In genomic region chr2:240983361-240983995, GRCh38 we compare ENCODE assay signal across 8 cellular contexts. TPM values are rescaled to one million over a fixed set of nuclear protein-coding genes. Genes with fewer than 3 reads are reported as not detected.
DNase-seq lines count a peak whose midpoint lies in the region; ATAC-seq and TF ChIP-seq lines count a peak whose summit lies in the region.

No MANE protein-coding gene starts in this region.

- in situ Hi-C loops in T47D (cut with HindIII; ENCODE audit: low pct_unique_long_range_greater_than_20kb, low sequenced_read_pairs) = no loop called here

- no peak for ATAC-seq in GM18511 (IDR thresholded peaks at IDR 0.05; ENCODE audit: unreplicated experiment)

- WGBS in liver = 9% methylated on average over 45 of the region's 45 CpGs

- no peak overlapping the region for H3K27ac ChIP-seq in OCI-LY3 (ENCODE audit: low read length)
- no peak overlapping the region for H3K27ac ChIP-seq in liver (ENCODE audit: low read depth in 1 of 2, low read length in 2 of 2)

- H3K27me3 ChIP-seq in OCI-LY3 (ENCODE audit: low read depth, low read length) (no peaks in the 10 kb centered on the region), liver (ENCODE audit: control insufficient read depth in 4 of 4, insufficient read depth in 4 of 4, low read length in 3 of 4) (no peaks in the 10 kb centered on the region)

- H3K4me3 ChIP-seq in OCI-LY3 (ENCODE audit: low read length) (peak overlapping the region; percentile 43; the same call in 1 of the 2 replicates), liver (ENCODE audit: low read depth in 1 of 3, low read length in 3 of 3) (peak overlapping the region in 1 of 3 donors; percentile 48)

- no peak overlapping the region for H2AFZ ChIP-seq in OCI-LY3 (ENCODE audit: low read depth, low read length)

- peak overlapping the region; percentile 64 for H3K4me2 ChIP-seq in OCI-LY3 (ENCODE audit: low read length)

- DNase-seq in activated T-cell treated with anti-CD3 and anti-CD28 coated beads for 1 hour (ENCODE audit: low read depth) (peak; percentile 25), activated T-cell treated with anti-CD3 and anti-CD28 coated beads for 4 hours (no peak), T47D (ENCODE audit: low read depth in 1 of 2, low spot score in 1 of 2) (peak; percentile 39 to 66), ureter (ENCODE audit: low spot score) (peak; percentile 38), HUDEP-2 (lab: John Stamatoyannopoulos, UW; ENCODE audit: unreplicated experiment in 76 of 76) (no peak)

- no peaks in the 10 kb centered on the region for H3K79me2 ChIP-seq in OCI-LY3 (ENCODE audit: low read length)

- TF ChIP-seq RAD21 in liver (IDR thresholded peaks at IDR 0.05) = peak in 1 of 2 donors; percentile 66

- no peak overlapping the region for H3K9ac ChIP-seq in OCI-LY3 (ENCODE audit: low read length)
- H3K9ac ChIP-seq in liver (ENCODE audit: low read depth in 1 of 2, low read length in 2 of 2) = no peak overlapping the region

- no peaks in the 10 kb centered on the region for H3K36me3 ChIP-seq in OCI-LY3 (replicated peaks; ENCODE audit: low read depth, low read length)
- no peaks in the 10 kb centered on the region for H3K36me3 ChIP-seq in liver (ENCODE audit: control insufficient read depth in 4 of 4, insufficient read depth in 3 of 4, low read depth in 1 of 4, low read length in 3 of 4)

- no peaks in the 10 kb centered on the region for H4K20me1 ChIP-seq in OCI-LY3 (ENCODE audit: insufficient read depth, low read length)

- TF ChIP-seq CTCF in OCI-LY3 (IDR thresholded peaks at IDR 0.05; ENCODE audit: low read depth, low read length) = peak; percentile 52
- peak; percentile 44 for TF ChIP-seq CTCF in liver (IDR thresholded peaks at IDR 0.05; ENCODE audit: low read depth, low read length, missing input control)

- H3K4me1 ChIP-seq in OCI-LY3 (ENCODE audit: low read length) (peaks cover 6% of the 10 kb centered on the region), liver (ENCODE audit: control insufficient read depth in 4 of 4, insufficient read depth in 4 of 4, low read length in 3 of 4) (peaks cover 28 to 49% (median 40%) of the 10 kb centered on the region in 4 donors)

- H3K9me3 ChIP-seq in OCI-LY3 (ENCODE audit: insufficient read depth, low read length) = no peaks in the 10 kb centered on the region
- H3K9me3 ChIP-seq in liver (ENCODE audit: control insufficient read depth in 4 of 4, low read length in 3 of 4) = no peaks in the 10 kb centered on the region

TF ChIP-seq in liver, 16 proteins besides CTCF, POLR2A, EP300 and RAD21:
- no peak for TF ChIP-seq REST (IDR thresholded peaks at IDR 0.05)
- no peak for TF ChIP-seq ZBTB33 (IDR thresholded peaks at IDR 0.05)
- no peak for TF ChIP-seq FOXA2 (IDR thresholded peaks at IDR 0.05)
- TF ChIP-seq GABPA (IDR thresholded peaks at IDR 0.05 in 1 of 2, conservative IDR thresholded peaks at IDR 0.05 in 1 of 2) = no peak
- no peak for TF ChIP-seq EGR1 (IDR thresholded peaks at IDR 0.05; ENCODE audit: low read depth in 2 of 2)
- no peak for TF ChIP-seq FOXA1 (IDR thresholded peaks at IDR 0.05)

RNA-seq across cellular contexts. Expression of gene SNED1, which starts 14.9 kb away (rescaled TPM):
- total RNA-seq in liver = 10 to 100 TPM in 1 of 2 donors, under 1 TPM in 1; 0.65 to 18.1 TPM
- polyA plus RNA-seq in liver = 1 to 10 TPM; 2.6 to 3.0 TPM
- total RNA-seq in ureter = 41.8 TPM

Comparison
In these comparisons a context has a peak if more than half of its experiments do, and no peak if none do; other contexts are left out.
1. DNase-seq: peak in activated T-cell treated with anti-CD3 and anti-CD28 coated beads for 1 hour (single experiment), T47D (2 of 2) and ureter (single experiment); none in activated T-cell treated with anti-CD3 and anti-CD28 coated beads for 4 hours (single experiment) and HUDEP-2 (0 of 76).